In the genomic region with DNA sequence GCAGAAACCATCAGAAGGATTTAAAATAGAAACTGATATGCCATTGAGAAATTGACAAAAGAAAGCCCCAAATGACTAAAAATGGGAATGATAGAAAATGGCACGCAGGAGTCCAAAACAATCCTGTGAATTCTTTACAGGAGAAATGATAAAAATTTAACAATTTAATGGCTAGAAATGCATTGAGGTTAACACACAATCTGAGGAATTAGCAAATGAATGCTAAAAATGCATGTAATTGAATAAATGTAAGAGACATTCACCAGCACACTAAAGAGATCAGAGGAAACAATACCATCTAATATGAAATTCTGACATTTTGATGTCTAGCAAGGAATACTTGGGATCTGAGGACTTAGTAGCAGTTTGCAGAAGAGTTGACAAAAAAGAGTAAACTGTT, we compare ENCODE assay signal across 9 cellular contexts. TPM values are rescaled to one million over a fixed set of nuclear protein-coding genes. Genes with fewer than 3 reads are reported as not detected.
"Had no signal": no experiment of that assay in that cellular context is flagged by ENCODE, and none has a peak within 500 bp of the region (broad histone marks: within the 10 kb centered on the region; RNA-seq: fewer than 3 reads in every experiment).

No MANE protein-coding gene starts in this region.

- H3K4me3 Mint-ChIP-seq: HFFc6, IgD-negative memory B cell had no signal

- H3K9me3 ChIP-seq: HAP-1 had no signal

- ATAC-seq: HCT116, HepG2 had no signal

- H3K27ac ChIP-seq: HL-60 had no signal

- H3K4me3 ChIP-seq: HAP-1 had no signal

- H3K9me3 Mint-ChIP-seq: HFFc6 had no signal

- H3K27ac Mint-ChIP-seq: HFFc6, IgD-negative memory B cell had no signal

- DNase-seq: GOT3, H7, HFFc6, KBM-7 had no signal

- H3K36me3 ChIP-seq: HAP-1 had no signal

RNA-seq across cellular contexts. Expression of gene MARCHF4, which starts 37.0 kb away (rescaled TPM):
- total RNA-seq: HepG2 had no signal
- polyA plus RNA-seq: HepG2, IgD-negative memory B cell had no signal
